ENCODE assay signal across 16 cellular contexts in genomic region chr22:28609921-28610320, GRCh38.
DNase-seq lines count a peak whose midpoint lies in the region; ATAC-seq, FAIRE-seq and TF ChIP-seq lines count a peak whose summit lies in the region.
"Had no signal": no experiment of that assay in that cellular context is flagged by ENCODE, and none has a peak within 500 bp of the region (broad histone marks: within the 10 kb centered on the region; RNA-seq: fewer than 3 reads in every experiment).

No MANE protein-coding gene starts in this region.

- H3F3A ChIP-seq in MM.1S (ENCODE audit: insufficient read depth, low read length): no peaks in the 10 kb centered on the region

- POLR2A ChIA-PET in K562 (lab: Yijun Ruan, JAX): interaction anchor here (0.5 to 1.1 kb wide), 4 partner anchors 87 to 567 kb away, joined by 3 to 4 read pairs (median 3); partner anchors contain the start of gene XBP1

- no peak for TF ChIP-seq POLR2A in K562 (conservative IDR thresholded peaks at IDR 0.05)

- H2AFZ ChIP-seq in MM.1S (ENCODE audit: low read length): no peak overlapping the region
- H2AFZ ChIP-seq in K562 (ENCODE audit: low read depth, low read length): peak overlapping the region; percentile 84
- peak overlapping the region; percentile 72 for H2AFZ ChIP-seq in parathyroid adenoma

- no peak for TF ChIP-seq EP300 in K562 (IDR thresholded peaks at IDR 0.05; ENCODE audit: low read length)

- DNase-seq in HUDEP-2 (lab: John Stamatoyannopoulos, UW; ENCODE audit: unreplicated experiment in 76 of 76): peak in 61 of 76 experiments; percentile 4 to 81 (median 48)
- DNase-seq in MM.1S: peak; percentile 24
- peak in 2 of 4 experiments; percentile 17 to 78 for DNase-seq in K562 (ENCODE audit: extremely low read depth in 1 of 4, low spot score in 3 of 4)
- DNase-seq in NCI-H1092 treated with DMSO at 0.1 percent for 48 hours (lab: John Stamatoyannopoulos, UW): no peak
- DNase-seq in small intestine: no peak
- no peak for DNase-seq in activated naive CD4-positive, alpha-beta T cell (lab: John Stamatoyannopoulos, UW)
- DNase-seq: Calu3; CD8-positive, alpha-beta T cell; DND-41; EL; H9 had no signal

- intact Hi-C loops in K562 (cut with micrococcal nuclease): loop anchor here (10.0 kb wide), 2 partner anchors 65 to 635 kb away; partner anchors contain the start of gene TTC28

- H4K20me1 ChIP-seq in MM.1S (ENCODE audit: insufficient read depth, low read length) (no peaks in the 10 kb centered on the region), K562 (replicated peaks; ENCODE audit: control insufficient read depth, insufficient read depth, low read length) (no peaks in the 10 kb centered on the region)
- H4K20me1 ChIP-seq: BLaER1 treated with 17β-estradiol and CSF1 and Interleukin-3, amounts not matched to agents 10 nM and 100 nM had no signal

- no peaks in the 10 kb centered on the region for H3K9me2 ChIP-seq in MM.1S (replicated peaks; ENCODE audit: insufficient read depth, low read length)

- H3K36me3 ChIP-seq in MM.1S (replicated peaks; ENCODE audit: insufficient read depth, low read length) (no peaks in the 10 kb centered on the region), K562 (ENCODE audit: control insufficient read depth, insufficient read depth, low read length) (no peaks in the 10 kb centered on the region), parathyroid adenoma (ENCODE audit: control insufficient read depth, insufficient read depth, low read length) (no peaks in the 10 kb centered on the region), small intestine (ENCODE audit: control insufficient read depth in 2 of 2, insufficient read depth in 2 of 2, low read length in 2 of 2) (no peaks in the 10 kb centered on the region)
- H3K36me3 ChIP-seq: BLaER1 treated with 17β-estradiol and CSF1 and Interleukin-3, amounts not matched to agents 10 nM and 100 nM had no signal

- no peak for TF ChIP-seq RAD21 in K562 (CRISPR knock-in tag; conservative IDR thresholded peaks at IDR 0.05 in 1 of 2, IDR thresholded peaks at IDR 0.05 in 1 of 2)

- no peak overlapping the region for H3K4me3 ChIP-seq in MM.1S (ENCODE audit: low read length)
- H3K4me3 ChIP-seq in K562: no peak overlapping the region
- no peak overlapping the region for H3K4me3 ChIP-seq in parathyroid adenoma (ENCODE audit: low read depth, low read length)
- no peak overlapping the region for H3K4me3 ChIP-seq in small intestine (ENCODE audit: low read depth in 1 of 2, low read length in 2 of 2)
- H3K4me3 ChIP-seq: BLaER1 treated with 17β-estradiol and CSF1 and Interleukin-3, amounts not matched to agents 10 nM and 100 nM; GM12878 had no signal

- CTCF ChIA-PET in K562 (lab: Yijun Ruan, JAX; ENCODE audit: low intra/inter-chr PET ratio): no interaction called here

- H3K9me3 ChIP-seq in MM.1S (replicated peaks; ENCODE audit: insufficient read depth, low read length): no peaks in the 10 kb centered on the region
- H3K9me3 ChIP-seq in K562 (replicated peaks; ENCODE audit: control insufficient read depth, insufficient read depth, low read depth, low read length): no peaks in the 10 kb centered on the region
- H3K9me3 ChIP-seq in parathyroid adenoma (ENCODE audit: control insufficient read depth, low read length): no peaks in the 10 kb centered on the region
- no peaks in the 10 kb centered on the region for H3K9me3 ChIP-seq in small intestine (ENCODE audit: control insufficient read depth, low read depth)

- H3K9ac ChIP-seq in MM.1S (ENCODE audit: low read length) (no peak overlapping the region), K562 (ENCODE audit: insufficient read depth in 1 of 2, low read depth in 2 of 2, low read length in 2 of 2) (peak overlapping the region; percentile 30 to 83; a peak in 2 of 4 replicates), parathyroid adenoma (no peak overlapping the region)
- H3K9ac ChIP-seq: BLaER1 treated with 17β-estradiol and CSF1 and Interleukin-3, amounts not matched to agents 10 nM and 100 nM had no signal

- peak; percentile 80 for ATAC-seq in K562
- ATAC-seq: CD8-positive, alpha-beta T cell; GM12878 had no signal

- no TSS peak for BruUV-seq in K562 (replicated peaks; lab: Mats Ljungman, UMichigan)

- FAIRE-seq in K562 (lab: Jason Lieb, UNC): peak; percentile 83
- FAIRE-seq in small intestine (lab: Jason Lieb, UNC): no peak
- FAIRE-seq: GM12878, H1 had no signal

- no peaks in the 10 kb centered on the region for H3K9me1 ChIP-seq in K562 (ENCODE audit: control insufficient read depth, insufficient read depth, low read length)

- H3K27ac ChIP-seq in MM.1S (ENCODE audit: low read length) (no peak overlapping the region), K562 (ENCODE audit: extremely low read depth, low read depth, low read length) (peak overlapping the region; percentile 59), parathyroid adenoma (peak overlapping the region; percentile 42), small intestine (ENCODE audit: low read depth in 1 of 2, low read length in 1 of 2) (no peak overlapping the region)
- H3K27ac ChIP-seq: BLaER1 treated with 17β-estradiol and CSF1 and Interleukin-3, amounts not matched to agents 10 nM and 100 nM; HL-60 had no signal

- TF ChIP-seq CTCF in MM.1S (IDR thresholded peaks at IDR 0.05; ENCODE audit: low read length): no peak
- TF ChIP-seq CTCF in K562 (IDR thresholded peaks at IDR 0.05 in 2 of 3, conservative IDR thresholded peaks at IDR 0.05 in 1 of 3; ENCODE audit: insufficient read depth in 2 of 3, low read depth in 1 of 3, low read length in 3 of 3): no peak
- no peak for TF ChIP-seq CTCF in parathyroid adenoma (IDR thresholded peaks at IDR 0.05)

- no peaks in the 10 kb centered on the region for H3K27me3 ChIP-seq in MM.1S (replicated peaks; ENCODE audit: insufficient read depth, low read length)
- H3K27me3 ChIP-seq in K562 (ENCODE audit: control insufficient read depth in 2 of 2, insufficient read depth in 2 of 2, low read length in 2 of 2): no peaks in the 10 kb centered on the region
- H3K27me3 ChIP-seq in parathyroid adenoma (ENCODE audit: control insufficient read depth, insufficient read depth, low read length): no peaks in the 10 kb centered on the region
- H3K27me3 ChIP-seq in small intestine (ENCODE audit: control insufficient read depth in 2 of 2, insufficient read depth in 2 of 2, low read length in 2 of 2): no peaks in the 10 kb centered on the region
- H3K27me3 ChIP-seq: BLaER1 treated with 17β-estradiol and CSF1 and Interleukin-3, amounts not matched to agents 10 nM and 100 nM had no signal

- no peak overlapping the region for H3K4me2 ChIP-seq in MM.1S (ENCODE audit: low read depth, low read length)
- H3K4me2 ChIP-seq in K562 (ENCODE audit: insufficient read depth, low read length): peak overlapping the region; percentile 55
- no peak overlapping the region for H3K4me2 ChIP-seq in parathyroid adenoma (ENCODE audit: low read length)
- H3K4me2 ChIP-seq: BLaER1 treated with 17β-estradiol and CSF1 and Interleukin-3, amounts not matched to agents 10 nM and 100 nM had no signal

- 8% methylated on average over 5 of the region's 5 CpGs for WGBS in K562 (ENCODE audit: insufficient coverage, low coverage, missing lambda C conversion rate)
- 73 to 75% (median 74%) methylated on average over 5 of the region's 5 CpGs for WGBS in small intestine, 3 donors

- H3K79me2 ChIP-seq in MM.1S (ENCODE audit: low read length): no peaks in the 10 kb centered on the region
- H3K79me2 ChIP-seq in K562 (ENCODE audit: control insufficient read depth, insufficient read depth, low read length): no peaks in the 10 kb centered on the region; the same call in 2 of the 3 replicates
- peaks cover 5% of the 10 kb centered on the region for H3K79me2 ChIP-seq in parathyroid adenoma

- no peaks in the 10 kb centered on the region for H3K4me1 ChIP-seq in MM.1S (ENCODE audit: low read length)
- peaks cover 0 to 20% of the 10 kb centered on the region in 2 experiments; a peak in 3 of 5 replicates for H3K4me1 ChIP-seq in K562 (replicated peaks in 1 of 2; ENCODE audit: control insufficient read depth in 2 of 2, insufficient read depth in 2 of 2, low read length in 2 of 2)
- H3K4me1 ChIP-seq in parathyroid adenoma: peaks cover 15% of the 10 kb centered on the region
- H3K4me1 ChIP-seq in small intestine (ENCODE audit: control insufficient read depth in 2 of 2, insufficient read depth in 1 of 2, low read depth in 1 of 2, low read length in 1 of 2): no peaks in the 10 kb centered on the region
- H3K4me1 ChIP-seq: BLaER1 treated with 17β-estradiol and CSF1 and Interleukin-3, amounts not matched to agents 10 nM and 100 nM had no signal

- in situ Hi-C loops in K562 (cut with MboI): no loop called here

TF ChIP-seq in K562, 482 proteins besides CTCF, POLR2A, EP300 and RAD21 (continues in another document):
- TF ChIP-seq FOXO4 (CRISPR knock-in tag; IDR thresholded peaks at IDR 0.05): no peak
- no peak for TF ChIP-seq ARID2 (IDR thresholded peaks at IDR 0.05)
- no peak for TF ChIP-seq MAZ (CRISPR knock-in tag; conservative IDR thresholded peaks at IDR 0.05 in 1 of 2, IDR thresholded peaks at IDR 0.05 in 1 of 2)
- TF ChIP-seq FOXK2 (conservative IDR thresholded peaks at IDR 0.05 in 1 of 2, IDR thresholded peaks at IDR 0.05 in 1 of 2; ENCODE audit: low read depth in 2 of 2): 0 out of 4 replicates have a peak, but pooled peaks of 1 of the 2 experiments have one; percentile 24
- TF ChIP-seq E2F1 (CRISPR knock-in tag; IDR thresholded peaks at IDR 0.05): no peak

Comparison
In these comparisons a context has a peak if more than half of its experiments do, and no peak if none do; other contexts are left out.
1. DNase-seq: peak in HUDEP-2 (61 of 76) and MM.1S (single experiment); none in NCI-H1092 treated with DMSO at 0.1 percent for 48 hours (single experiment), small intestine (single experiment) and activated naive CD4-positive, alpha-beta T cell (0 of 4).
2. H3K27ac ChIP-seq: peak in K562 (single experiment) and parathyroid adenoma (single experiment); none in MM.1S (single experiment) and small intestine (0 of 2).
3. H3K9ac ChIP-seq: peak in K562 (2 of 2); none in MM.1S (single experiment) and parathyroid adenoma (single experiment).